8 cellular contexts compared by ENCODE assay signal in genomic region chr17:73956595-73957465, GRCh38.
DNase-seq lines count a peak whose midpoint lies in the region; ATAC-seq and TF ChIP-seq lines count a peak whose summit lies in the region.

No MANE protein-coding gene starts in this region.

- H3K36me3 ChIP-seq in GM23338 (ENCODE audit: insufficient read depth) (no peaks in the 10 kb centered on the region), PC-3 (ENCODE audit: low read depth, low read length) (no peaks in the 10 kb centered on the region), iPS DF 6.9 (ENCODE audit: control insufficient read depth, insufficient read depth, low read length) (no peaks in the 10 kb centered on the region)

- H2AFZ ChIP-seq in GM23338 (peak overlapping the region; percentile 90; the same call in 1 of the 2 replicates), PC-3 (ENCODE audit: low read length) (0 out of 2 replicates have a peak overlapping the region, but pooled peaks have one; percentile 47)

- H3K4me3 ChIP-seq in GM23338 (no peak overlapping the region), PC-3 (ENCODE audit: low read length) (no peak overlapping the region), iPS DF 6.9 (ENCODE audit: low read length) (no peak overlapping the region)

- peaks cover 16% of the 10 kb centered on the region for H3K9me3 Mint-ChIP-seq in GM23338

- H3K27me3 Mint-ChIP-seq in GM23338 (ENCODE audit: insufficient read depth, low read depth, poor library complexity) = peaks cover 3% of the 10 kb centered on the region

- no peaks in the 10 kb centered on the region for H3K9me3 ChIP-seq in PC-3 (ENCODE audit: low read length)
- H3K9me3 ChIP-seq in iPS DF 6.9 (ENCODE audit: control insufficient read depth, insufficient read depth, low read length) = no peaks in the 10 kb centered on the region

- H3K79me2 ChIP-seq in GM23338 (replicated peaks; ENCODE audit: insufficient read depth) (no peaks in the 10 kb centered on the region), PC-3 (ENCODE audit: low read length) (no peaks in the 10 kb centered on the region)

- peak; percentile 82 for ATAC-seq in GM23338
- peak; percentile 35; the same call in 1 of the 2 replicates for ATAC-seq in PC-3
- ATAC-seq in GM21367 (IDR thresholded peaks at IDR 0.05; ENCODE audit: unreplicated experiment) = no peak
- no peak for ATAC-seq in GM21619 (IDR thresholded peaks at IDR 0.05; ENCODE audit: unreplicated experiment)

- no peaks in the 10 kb centered on the region for H3F3A ChIP-seq in GM23338 (replicated peaks; ENCODE audit: low read depth)
- no peaks in the 10 kb centered on the region for H3F3A ChIP-seq in PC-3 (ENCODE audit: low read length, unreplicated experiment)

- no CpG with 5 or more reads among the region's 15 CpGs for WGBS in iPS DF 6.9 (ENCODE audit: insufficient coverage, insufficient read length)

- H3K4me3 Mint-ChIP-seq in GM23338 = no peak overlapping the region

- H3K4me2 ChIP-seq in GM23338 (no peak overlapping the region), PC-3 (ENCODE audit: low read length) (no peak overlapping the region)

- H3K27me3 ChIP-seq in GM23338 (ENCODE audit: insufficient read depth) (peaks cover 14% of the 10 kb centered on the region), PC-3 (ENCODE audit: low read length) (peaks cover 26% of the 10 kb centered on the region), iPS DF 6.9 (ENCODE audit: control insufficient read depth, insufficient read depth, low read length) (no peaks in the 10 kb centered on the region; the same call in 1 of the 2 replicates)

- H3K27ac Mint-ChIP-seq in GM23338 = no peak overlapping the region

- POLR2A ChIA-PET in PC-3 (lab: Charles Lee; ENCODE audit: unreplicated experiment) = no interaction called here

- TF ChIP-seq CTCF in GM23338 (conservative IDR thresholded peaks at IDR 0.05; ENCODE audit: low read depth in 2 of 2) = peak; percentile 89 to 94
- peak; percentile 70 for TF ChIP-seq CTCF in PC-3 (conservative IDR thresholded peaks at IDR 0.05; ENCODE audit: low read depth, low read length)

- CTCF ChIA-PET in PC-3 (lab: Charles Lee) = no interaction called here

- H3K4me1 Mint-ChIP-seq in GM23338 = peaks cover 7% of the 10 kb centered on the region

- H3K4me1 ChIP-seq in GM23338 (ENCODE audit: insufficient read depth) (peaks cover 5% of the 10 kb centered on the region), PC-3 (ENCODE audit: insufficient read depth, low read length) (no peaks in the 10 kb centered on the region), iPS DF 6.9 (ENCODE audit: control insufficient read depth, insufficient read depth, low read length) (no peaks in the 10 kb centered on the region)

- H3K9me2 ChIP-seq in GM23338 (ENCODE audit: insufficient read depth) (peaks cover 5% of the 10 kb centered on the region; the same call in 1 of the 2 replicates), PC-3 (replicated peaks; ENCODE audit: low read length) (no peaks in the 10 kb centered on the region)

- H4K20me1 ChIP-seq in GM23338 (replicated peaks; ENCODE audit: insufficient read depth) (no peaks in the 10 kb centered on the region), PC-3 (ENCODE audit: low read length) (no peaks in the 10 kb centered on the region)

- DNase-seq in AG20443 (ENCODE audit: low spot score) (peak; percentile 41), GM23338 (ENCODE audit: low spot score) (peak; percentile 95), PC-3 (peak; percentile 66), iPS DF 6.9 (ENCODE audit: low read depth, low spot score) (peak; percentile 82)
- DNase-seq in activated naive CD4-positive, alpha-beta T cell treated with Interleukin-2 at 50 U/mL for 16 hours = peak; percentile 42
- peak; percentile 46 for DNase-seq in stimulated activated CD4-positive, alpha-beta T cell treated with anti-CD3 and anti-CD28 coated beads, Interleukin-1b, Interleukin-23, amount 100 ng/mL, for 48 hours

- no TSS peak for BruUV-seq in PC-3 (replicated peaks; lab: Mats Ljungman, UMichigan)

- no peak overlapping the region for H3K27ac ChIP-seq in GM23338 (ENCODE audit: low read depth)
- H3K27ac ChIP-seq in PC-3 (ENCODE audit: low read length) = no peak overlapping the region
- H3K27ac ChIP-seq in iPS DF 6.9 (ENCODE audit: low read length) = no peak overlapping the region

- no peak overlapping the region for H3K9ac ChIP-seq in PC-3 (ENCODE audit: low read length)

- peaks cover 8% of the 10 kb centered on the region for H3K36me3 Mint-ChIP-seq in GM23338 (ENCODE audit: low read depth)

- intact Hi-C loops in PC-3 (cut with micrococcal nuclease) = no loop called here

TF ChIP-seq in GM23338, 12 proteins besides CTCF, POLR2A, EP300 and RAD21 (continues in another document):
- TF ChIP-seq EZH2 (IDR thresholded peaks at IDR 0.05; ENCODE audit: low read depth, unreplicated experiment) = no peak
- no peak for TF ChIP-seq STAT1 (IDR thresholded peaks at IDR 0.05; ENCODE audit: unreplicated experiment)
- TF ChIP-seq JUNB (IDR thresholded peaks at IDR 0.05; ENCODE audit: unreplicated experiment) = no peak
- no peak for TF ChIP-seq REST (IDR thresholded peaks at IDR 0.05; ENCODE audit: unreplicated experiment)
- no peak for TF ChIP-seq CREB1 (CRISPR knock-in tag; IDR thresholded peaks at IDR 0.05; ENCODE audit: low read depth)
- no peak for TF ChIP-seq ETS1 (IDR thresholded peaks at IDR 0.05)

Comparison
In these comparisons a context has a peak if more than half of its experiments do, and no peak if none do; other contexts are left out.
1. DNase-seq: peak in every context shown above with its lines; median percentile 95 in GM23338; 82 in iPS DF 6.9; 66 in PC-3; 46 in stimulated activated CD4-positive, alpha-beta T cell treated with anti-CD3 and anti-CD28 coated beads, Interleukin-1b, Interleukin-23, amount 100 ng/mL, for 48 hours; 42 in activated naive CD4-positive, alpha-beta T cell treated with Interleukin-2 at 50 U/mL for 16 hours; 41 in AG20443.
2. ATAC-seq: peak in GM23338 (single experiment) and PC-3 (single experiment); none in GM21367 (single experiment) and GM21619 (single experiment).